1 cellular context compared by ENCODE assay signal in genomic region chr2:134218414-134218813, GRCh38.
TF ChIP-seq lines count a peak whose summit lies in the region.

No MANE protein-coding gene starts in this region.

TF ChIP-seq in HepG2, 621 proteins besides CTCF, POLR2A, EP300 and RAD21 (continued from another document):
- TF ChIP-seq NR2F6 (IDR thresholded peaks at IDR 0.05): no peak
- no peak for TF ChIP-seq NR2F6 (CRISPR knock-in tag; IDR thresholded peaks at IDR 0.05)
- TF ChIP-seq ZNF564 (CRISPR knock-in tag; IDR thresholded peaks at IDR 0.05): no peak
- TF ChIP-seq AGO2 (optimal IDR thresholded peaks at IDR 0.05; ENCODE audit: low read depth, low read length): no peak
- TF ChIP-seq ATM (IDR thresholded peaks at IDR 0.05; ENCODE audit: borderline replicate concordance): no peak
- TF ChIP-seq GPN1 (CRISPR knock-in tag; IDR thresholded peaks at IDR 0.05; ENCODE audit: borderline replicate concordance): no peak
- TF ChIP-seq ZNF317 (CRISPR knock-in tag; IDR thresholded peaks at IDR 0.05): no peak
- no peak for TF ChIP-seq RARA (CRISPR knock-in tag; IDR thresholded peaks at IDR 0.05)
- TF ChIP-seq CCDC6 (CRISPR knock-in tag; IDR thresholded peaks at IDR 0.05): no peak
- no peak for TF ChIP-seq MIER2 (CRISPR knock-in tag; IDR thresholded peaks at IDR 0.05)
- TF ChIP-seq ZBTB43 (CRISPR knock-in tag; conservative IDR thresholded peaks at IDR 0.05): no peak
- TF ChIP-seq TEF (CRISPR knock-in tag; IDR thresholded peaks at IDR 0.05): no peak
- TF ChIP-seq MNT (IDR thresholded peaks at IDR 0.05): no peak
- TF ChIP-seq ZNF567 (CRISPR knock-in tag; IDR thresholded peaks at IDR 0.05; ENCODE audit: borderline replicate concordance): no peak
- TF ChIP-seq BORCS8-MEF2B (CRISPR knock-in tag; IDR thresholded peaks at IDR 0.05): no peak
- TF ChIP-seq ARID2 (CRISPR knock-in tag; IDR thresholded peaks at IDR 0.05; ENCODE audit: borderline replicate concordance): no peak
- no peak for TF ChIP-seq ZNF660 (CRISPR knock-in tag; IDR thresholded peaks at IDR 0.05; ENCODE audit: borderline replicate concordance, low read depth)
TF ChIP-seq in HepG2: peak in this region for 0.
